ENCODE assay signal across 8 cellular contexts in the genomic region with DNA sequence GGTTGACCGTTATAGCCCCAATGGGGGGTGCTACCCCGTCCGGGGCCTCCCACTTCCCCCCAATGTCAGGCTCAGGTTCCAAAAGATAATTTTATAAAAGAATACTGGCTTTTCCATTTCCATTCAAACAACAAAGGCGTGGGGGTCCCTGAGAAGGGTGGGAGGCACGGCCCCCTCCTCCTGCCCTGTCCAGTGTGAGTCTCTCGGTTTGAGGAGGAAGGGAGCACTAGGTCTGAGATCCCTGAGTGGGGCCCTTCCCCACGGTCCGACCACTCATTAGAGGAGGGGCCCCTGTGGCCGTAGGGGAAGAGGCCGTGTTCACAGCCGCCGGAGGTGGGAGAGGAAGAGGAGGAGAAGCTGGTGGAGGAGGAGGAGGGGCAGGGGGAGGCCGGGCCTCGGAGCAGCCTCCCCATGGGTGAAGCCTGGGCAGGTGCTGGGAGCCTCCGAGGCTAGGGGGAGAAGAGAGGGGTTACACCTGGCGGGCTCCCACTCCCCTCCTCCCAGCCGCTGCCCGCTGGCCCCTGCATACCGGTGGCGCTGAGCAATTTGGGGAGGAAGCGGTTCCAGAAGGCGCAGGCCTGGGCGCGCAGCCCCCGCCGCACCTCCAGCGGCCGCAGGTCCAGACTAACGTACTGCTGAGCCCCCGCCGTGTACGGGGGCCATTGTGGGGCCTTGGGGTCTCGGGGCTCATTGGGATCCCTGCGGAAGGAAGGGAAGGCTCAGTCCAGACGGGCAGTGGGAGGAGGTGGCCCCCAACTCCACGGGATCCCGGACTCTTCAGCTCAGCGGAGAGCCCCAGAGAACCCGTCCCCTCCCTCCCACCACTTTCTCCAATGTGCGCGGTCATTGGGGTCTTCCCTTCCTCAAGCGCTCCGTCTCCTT. TPM values are rescaled to one million over a fixed set of nuclear protein-coding genes. Genes with fewer than 3 reads are reported as not detected.
A peak's percentile ranks its signal among the peaks of the same experiment; 100 is the strongest.
DNase-seq lines count a peak whose midpoint lies in the region; ATAC-seq, FAIRE-seq and TF ChIP-seq lines count a peak whose summit lies in the region.

No MANE protein-coding gene starts in this region.

- H3K9me2 ChIP-seq in MM.1S (replicated peaks; ENCODE audit: insufficient read depth, low read length): no peaks in the 10 kb centered on the region

- H3K36me3 Mint-ChIP-seq in natural killer cell treated with Interleukin-12 subunit alpha and Interleukin-12 subunit beta and Interleukin-15 and Interleukin-18, amount 100 ng/mL, for 72 hours: peaks cover 19% of the 10 kb centered on the region

- peaks cover 12% of the 10 kb centered on the region; the same call in 1 of the 2 replicates for H3F3A ChIP-seq in MM.1S (ENCODE audit: insufficient read depth, low read length)

- DNase-seq in MM.1S (no peak), ecto neural progenitor cell (ENCODE audit: low spot score) (peak; percentile 63), NCI-H2107 (lab: John Stamatoyannopoulos, UW) (no peak), NCI-H187 treated with DMSO at 0.1 percent for 48 hours (lab: John Stamatoyannopoulos, UW) (no peak), urothelium cell line (ENCODE audit: low spot score) (no peak)
- no peak for DNase-seq in natural killer cell treated with Interleukin-12 subunit alpha and Interleukin-12 subunit beta and Interleukin-15 and Interleukin-18, amount 100 ng/mL, for 72 hours (ENCODE audit: low spot score)

- H3K4me2 ChIP-seq in MM.1S (ENCODE audit: low read depth, low read length): peak overlapping the region; percentile 98

- H3K27me3 Mint-ChIP-seq in natural killer cell treated with Interleukin-12 subunit alpha and Interleukin-12 subunit beta and Interleukin-15 and Interleukin-18, amount 100 ng/mL, for 72 hours: peaks cover 18 to 21% of the 10 kb centered on the region in 2 donors

- H3K9me3 Mint-ChIP-seq in natural killer cell treated with Interleukin-12 subunit alpha and Interleukin-12 subunit beta and Interleukin-15 and Interleukin-18, amount 100 ng/mL, for 72 hours: no peaks in the 10 kb centered on the region

- H3K4me1 ChIP-seq in MM.1S (ENCODE audit: low read length): peaks cover 10% of the 10 kb centered on the region

- peaks cover 57% of the 10 kb centered on the region for H3K27me3 ChIP-seq in MM.1S (replicated peaks; ENCODE audit: insufficient read depth, low read length)

- H2AFZ ChIP-seq in MM.1S (ENCODE audit: low read length): peak overlapping the region; percentile 75

- peaks cover 9% of the 10 kb centered on the region for H3K79me2 ChIP-seq in MM.1S (ENCODE audit: low read length)

- no peaks in the 10 kb centered on the region for H4K20me1 ChIP-seq in MM.1S (ENCODE audit: insufficient read depth, low read length)

- ATAC-seq in natural killer cell treated with Interleukin-12 subunit alpha and Interleukin-12 subunit beta and Interleukin-15 and Interleukin-18, amount 100 ng/mL, for 72 hours: no peak
- ATAC-seq in GM21723 (IDR thresholded peaks at IDR 0.05; ENCODE audit: unreplicated experiment): no peak

- TF ChIP-seq CTCF in C4-2B (conservative IDR thresholded peaks at IDR 0.05) (no peak), MM.1S (IDR thresholded peaks at IDR 0.05; ENCODE audit: low read length) (no peak)

- H3K4me3 ChIP-seq in MM.1S (ENCODE audit: low read length): no peak overlapping the region

- no peak for FAIRE-seq in urothelium cell line (lab: Jason Lieb, UNC)

- H3K9me3 ChIP-seq in MM.1S (replicated peaks; ENCODE audit: insufficient read depth, low read length): no peaks in the 10 kb centered on the region

- H3K4me3 Mint-ChIP-seq in natural killer cell treated with Interleukin-12 subunit alpha and Interleukin-12 subunit beta and Interleukin-15 and Interleukin-18, amount 100 ng/mL, for 72 hours: peak overlapping the region; percentile 86

- H3K27ac ChIP-seq in C4-2B (peak overlapping the region; percentile 98), MM.1S (ENCODE audit: low read length) (no peak overlapping the region)

- H3K27ac Mint-ChIP-seq in natural killer cell treated with Interleukin-12 subunit alpha and Interleukin-12 subunit beta and Interleukin-15 and Interleukin-18, amount 100 ng/mL, for 72 hours: peak overlapping the region; percentile 44 to 81

- no peak overlapping the region for H3K9ac ChIP-seq in MM.1S (ENCODE audit: low read length)

- H3K36me3 ChIP-seq in MM.1S (replicated peaks; ENCODE audit: insufficient read depth, low read length): peaks cover 25% of the 10 kb centered on the region

- peaks cover 39 to 41% of the 10 kb centered on the region in 2 donors for H3K4me1 Mint-ChIP-seq in natural killer cell treated with Interleukin-12 subunit alpha and Interleukin-12 subunit beta and Interleukin-15 and Interleukin-18, amount 100 ng/mL, for 72 hours (ENCODE audit: low read depth in 2 of 2)

RNA-seq across cellular contexts. Expression of gene UFSP1, which starts 1.4 kb away (rescaled TPM):
- total RNA-seq in natural killer cell treated with Interleukin-12 subunit alpha and Interleukin-12 subunit beta and Interleukin-15 and Interleukin-18, amount 100 ng/mL, for 72 hours: 1 to 10 TPM; 1.8 to 6.0 TPM

RNA-seq across cellular contexts. Expression of gene ACHE, which starts 4.8 kb away (rescaled TPM):
- total RNA-seq in natural killer cell treated with Interleukin-12 subunit alpha and Interleukin-12 subunit beta and Interleukin-15 and Interleukin-18, amount 100 ng/mL, for 72 hours: under 1 TPM; 0.64 to 0.73 TPM

RNA-seq across cellular contexts. Expression of gene SRRT, which starts 16.0 kb away (rescaled TPM):
- 100 to 1,000 TPM; 212 to 391 TPM for total RNA-seq in natural killer cell treated with Interleukin-12 subunit alpha and Interleukin-12 subunit beta and Interleukin-15 and Interleukin-18, amount 100 ng/mL, for 72 hours

RNA-seq across cellular contexts. Expression of gene TRIP6, which starts 23.7 kb away (rescaled TPM):
- total RNA-seq in natural killer cell treated with Interleukin-12 subunit alpha and Interleukin-12 subunit beta and Interleukin-15 and Interleukin-18, amount 100 ng/mL, for 72 hours: 1 to 10 TPM; 2.7 to 7.4 TPM

RNA-seq across cellular contexts. Expression of gene SLC12A9, which starts 38.4 kb away (rescaled TPM):
- total RNA-seq in natural killer cell treated with Interleukin-12 subunit alpha and Interleukin-12 subunit beta and Interleukin-15 and Interleukin-18, amount 100 ng/mL, for 72 hours: 10 to 100 TPM; 32.7 to 38.7 TPM
